9 cellular contexts compared by ENCODE assay signal in genomic region chr1:39129514-39129913, GRCh38.
A peak's percentile ranks its signal among the peaks of the same experiment; 100 is the strongest.
DNase-seq lines count a peak whose midpoint lies in the region; ATAC-seq, FAIRE-seq and TF ChIP-seq lines count a peak whose summit lies in the region.
"Had no signal": no experiment of that assay in that cellular context is flagged by ENCODE, and none has a peak within 500 bp of the region (broad histone marks: within the 10 kb centered on the region; RNA-seq: fewer than 3 reads in every experiment).

No MANE protein-coding gene starts in this region.

- no peak overlapping the region for H2BK15ac ChIP-seq in H1 (ENCODE audit: low read length)

- H2BK20ac ChIP-seq in H1 (ENCODE audit: low read length) = no peak overlapping the region

- H3K4me1 ChIP-seq in H1 (replicated peaks in 1 of 4; ENCODE audit: control insufficient read depth in 3 of 4, insufficient read depth in 4 of 4, low read length in 3 of 4) = peaks cover 6 to 30% (median 19%) of the 10 kb centered on the region in 4 experiments
- peaks cover 32 to 52% (median 36%) of the 10 kb centered on the region in 3 donors for H3K4me1 ChIP-seq in pancreas

- no peak overlapping the region for H3K27ac Mint-ChIP-seq in T-helper 17 cell

- no peak overlapping the region for H3K18ac ChIP-seq in H1 (ENCODE audit: extremely low read depth, low read length)

- no peaks in the 10 kb centered on the region; the same call in 1 of the 2 replicates for H3K23me2 ChIP-seq in H1 (ENCODE audit: low read depth, low read length)

- H2BK5ac ChIP-seq in H1 (ENCODE audit: low read depth, low read length) = no peak overlapping the region

- no peak overlapping the region for H3K9ac ChIP-seq in H1 (replicated peaks in 1 of 4; ENCODE audit: extremely low read depth in 1 of 4, low read depth in 3 of 4, low read length in 3 of 4)

- no peak overlapping the region for H3K4me3 ChIP-seq in NB4 (ENCODE audit: low read depth, low read length)
- H3K4me3 ChIP-seq in H1 (ENCODE audit: extremely low read depth in 1 of 4, insufficient read depth in 2 of 4, low read depth in 3 of 4, low read length in 4 of 4) = no peak overlapping the region
- no peak overlapping the region for H3K4me3 ChIP-seq in pancreas

- TF ChIP-seq CTCF in NB4 (IDR thresholded peaks at IDR 0.05; ENCODE audit: low read depth, low read length) (peak; percentile 7), H1 (IDR thresholded peaks at IDR 0.05; ENCODE audit: control extremely low read depth in 1 of 3, insufficient read depth in 1 of 3, low read depth in 1 of 3, low read length in 3 of 3) (peak in 2 of 3 experiments; percentile 17 to 46; a peak in 1 of 4 replicates), pancreas (IDR thresholded peaks at IDR 0.05) (no peak)

- no peaks in the 10 kb centered on the region for H3K27me3 Mint-ChIP-seq in T-helper 17 cell

- H2AK5ac ChIP-seq in H1 (ENCODE audit: low read depth, low read length) = no peak overlapping the region

- H3K27ac ChIP-seq in H1 (ENCODE audit: low read depth, low read length) = no peak overlapping the region
- peak overlapping the region; percentile 38 to 92 (median 74) for H3K27ac ChIP-seq in pancreas

- H2BK12ac ChIP-seq in H1 (ENCODE audit: low read depth, low read length) = no peak overlapping the region

- H4K91ac ChIP-seq in H1 (replicated peaks; ENCODE audit: insufficient read length, low read length) = no peak overlapping the region

- H3K4me1 Mint-ChIP-seq in T-helper 17 cell = peaks cover 6% of the 10 kb centered on the region

- no peak overlapping the region for H3K23ac ChIP-seq in H1 (ENCODE audit: insufficient read length)

- H3K36me3 ChIP-seq in H1 (ENCODE audit: control insufficient read depth in 2 of 4, insufficient read depth in 4 of 4, low read length in 3 of 4) = peaks cover 0 to 8% (median 0%) of the 10 kb centered on the region in 4 experiments; a peak in 2 of 8 replicates
- no peaks in the 10 kb centered on the region for H3K36me3 ChIP-seq in pancreas

- H4K5ac ChIP-seq in H1 (ENCODE audit: insufficient read length, low read depth, low read length) = no peak overlapping the region

- CTCF ChIA-PET in H1 (lab: Charles Lee; ENCODE audit: partially characterized antibody) = interaction anchor here (0.9 to 10.6 kb wide), 10 partner anchors 12 to 136 kb away, joined by 3 to 195 read pairs (median 6); no protein-coding TSS in a partner anchor

- intact Hi-C loops in pancreas (cut with DNase I) = no loop called here

- H3K4me2 ChIP-seq in H1 (ENCODE audit: insufficient read depth in 1 of 2, low read depth in 2 of 2, low read length in 2 of 2) = peak overlapping the region in 1 of 2 experiments; percentile 31; a peak in 1 of 4 replicates

- H3K36me3 Mint-ChIP-seq in T-helper 17 cell (ENCODE audit: low read depth) = no peaks in the 10 kb centered on the region

- H3K79me2 ChIP-seq in H1 (ENCODE audit: control insufficient read depth in 1 of 2, insufficient read depth in 2 of 2, low read length in 2 of 2) = peaks cover 0 to 76% of the 10 kb centered on the region in 2 experiments; a peak in 2 of 4 replicates

- peaks cover 1 to 4% of the 10 kb centered on the region in 2 experiments for H4K20me1 ChIP-seq in H1 (replicated peaks in 1 of 2; ENCODE audit: control insufficient read depth in 1 of 2, insufficient read depth in 2 of 2, low read length in 2 of 2)

- H3K9me3 ChIP-seq in H1 (ENCODE audit: insufficient read depth in 2 of 2, low read depth in 1 of 2, low read length in 1 of 2) (no peaks in the 10 kb centered on the region), pancreas (no peaks in the 10 kb centered on the region), T-helper 17 cell (ENCODE audit: control insufficient read depth, low read length, poor library complexity, severe bottlenecking) (no peaks in the 10 kb centered on the region)

- no peak overlapping the region for H3K56ac ChIP-seq in H1 (replicated peaks; ENCODE audit: insufficient read length, low read depth, low read length)

- TF ChIP-seq EP300 in H1 (IDR thresholded peaks at IDR 0.05; ENCODE audit: borderline replicate concordance in 1 of 2, low read depth in 2 of 2, low read length in 2 of 2) = no peak

- H3K4ac ChIP-seq in H1 (replicated peaks; ENCODE audit: insufficient read length, low read depth, low read length) = no peak overlapping the region

- POLR2A ChIA-PET in H1 (lab: Charles Lee; ENCODE audit: partially characterized antibody) = interaction anchor here (0.7 to 4.9 kb wide), 3 partner anchors 26 to 140 kb away, joined by 3 to 23 read pairs (median 3); no protein-coding TSS in a partner anchor

- no peak overlapping the region for H3K14ac ChIP-seq in H1 (ENCODE audit: insufficient read length)

- no peak overlapping the region for H2AFZ ChIP-seq in H1 (ENCODE audit: low read length)

- no peak for TF ChIP-seq POLR2A in NB4 (IDR thresholded peaks at IDR 0.05; ENCODE audit: extremely low read depth, insufficient read length)
- TF ChIP-seq POLR2A in H1 (IDR thresholded peaks at IDR 0.05; ENCODE audit: control extremely low read depth in 1 of 2, low read depth in 2 of 2, low read length in 2 of 2) = no peak

- FAIRE-seq in H1 (lab: Jason Lieb, UNC) (peak; percentile 36), pancreas (lab: Jason Lieb, UNC) (no peak)
- FAIRE-seq: TTC549 had no signal

- ATAC-seq in pancreas (peak in 3 of 4 donors; percentile 4 to 54 (median 29)), T-helper 17 cell (no peak), HG02623 (IDR thresholded peaks at IDR 0.05; ENCODE audit: unreplicated experiment) (no peak), GM21528 (IDR thresholded peaks at IDR 0.05; ENCODE audit: low FRiP score, unreplicated experiment) (no peak)

- H3K79me1 ChIP-seq in H1 (ENCODE audit: low read depth, low read length) = no peaks in the 10 kb centered on the region; the same call in 1 of the 2 replicates

- peak; percentile 62 to 65 for TF ChIP-seq RAD21 in H1 (IDR thresholded peaks at IDR 0.05 in 1 of 2, conservative IDR thresholded peaks at IDR 0.05 in 1 of 2; ENCODE audit: low read depth in 2 of 2, low read length in 2 of 2)

- H4K8ac ChIP-seq in H1 (ENCODE audit: extremely low read depth, insufficient read depth, low read length) = no peak overlapping the region

- H3K27me3 ChIP-seq in H1 (replicated peaks in 1 of 4; ENCODE audit: control insufficient read depth in 3 of 4, extremely low read depth in 1 of 4, insufficient read depth in 3 of 4, low read length in 3 of 4) = no peaks in the 10 kb centered on the region
- H3K27me3 ChIP-seq in pancreas = no peaks in the 10 kb centered on the region

- no peak overlapping the region for H2BK120ac ChIP-seq in H1 (replicated peaks; ENCODE audit: low read depth, low read length)

- no peak overlapping the region for H3K4me3 Mint-ChIP-seq in T-helper 17 cell

- DNase-seq in EL (peak; percentile 47), NB4 (ENCODE audit: low read depth) (peak; percentile 19), H1 (ENCODE audit: low read depth in 1 of 2, low spot score in 2 of 2) (no peak), pancreas (no peak), T-helper 17 cell (no peak), NCI-H526 (lab: John Stamatoyannopoulos, UW) (no peak)

TF ChIP-seq in H1, 55 proteins besides CTCF, POLR2A, EP300 and RAD21 (continues in another document):
- TF ChIP-seq FOSL1 (IDR thresholded peaks at IDR 0.05; ENCODE audit: insufficient read depth, low read depth, low read length) (no peak), KDM4A (IDR thresholded peaks at IDR 0.05; ENCODE audit: low read depth, low read length, severe bottlenecking) (no peak), E2F6 (IDR thresholded peaks at IDR 0.05) (no peak), SRF (IDR thresholded peaks at IDR 0.05; ENCODE audit: low read depth, low read length) (no peak), RXRA (IDR thresholded peaks at IDR 0.05; ENCODE audit: insufficient read depth, low read depth, low read length) (no peak), CREB1 (IDR thresholded peaks at IDR 0.05) (no peak), BACH1 (IDR thresholded peaks at IDR 0.05; ENCODE audit: low read length) (no peak), RNF2 (IDR thresholded peaks at IDR 0.05; ENCODE audit: borderline replicate concordance, low read depth, low read length, missing control alignments, poor library complexity, severe bottlenecking) (no peak), RBBP5 (IDR thresholded peaks at IDR 0.05; ENCODE audit: borderline replicate concordance, low read depth, low read length) (no peak), PHF8 (conservative IDR thresholded peaks at IDR 0.05; ENCODE audit: low read depth, low read length) (no peak)

Comparison
In these comparisons a context has a peak if more than half of its experiments do, and no peak if none do; other contexts are left out.
1. DNase-seq: peak in EL (single experiment) and NB4 (single experiment); none in H1 (0 of 2), pancreas (0 of 6), T-helper 17 cell (0 of 3) and NCI-H526 (0 of 2).
2. CTCF ChIP-seq: peak in NB4 (single experiment) and H1 (2 of 3); none in pancreas (0 of 4).
3. ATAC-seq: peak in pancreas (3 of 4); none in T-helper 17 cell (single experiment), HG02623 (single experiment) and GM21528 (single experiment).